ENCODE assay signal across 8 cellular contexts in the genomic region with DNA sequence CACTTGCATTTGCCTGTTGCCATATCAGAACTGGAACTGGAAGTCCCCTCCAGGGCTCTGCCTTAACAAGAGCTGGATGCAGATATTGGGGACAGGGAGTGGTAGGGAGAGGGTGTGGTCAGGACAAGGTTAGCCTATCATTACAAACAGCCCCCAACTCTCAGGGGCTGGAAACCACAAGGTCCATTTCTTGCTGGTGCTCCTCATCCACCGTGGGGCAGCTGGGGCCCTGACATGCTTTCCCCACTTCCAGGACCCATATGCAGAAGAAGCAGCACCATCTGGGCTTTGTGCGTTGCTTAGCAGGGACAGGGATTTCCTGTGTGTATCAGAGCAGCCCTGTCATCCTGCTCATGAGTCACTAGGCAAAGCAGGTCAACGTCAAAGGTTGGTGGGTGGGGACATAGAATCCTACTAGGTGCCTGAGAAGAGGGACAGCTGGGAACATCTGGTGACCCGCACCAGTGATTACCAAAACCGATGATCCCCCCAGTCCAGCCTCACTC. TPM values are rescaled to one million over a fixed set of nuclear protein-coding genes. Genes with fewer than 3 reads are reported as not detected.
DNase-seq lines count a peak whose midpoint lies in the region; TF ChIP-seq lines count a peak whose summit lies in the region.

No MANE protein-coding gene starts in this region.

- no peak overlapping the region for H2AFZ ChIP-seq in GM23248

- DNase-seq in GM12864 (ENCODE audit: low read depth) (peak; percentile 66), GM23248 (peak; percentile 74), Kasumi-1 (lab: John Stamatoyannopoulos, UW) (peak; percentile 48 to 80), activated T-cell treated with anti-CD3 and anti-CD28 coated beads for 24 hours (ENCODE audit: low read depth) (peak; percentile 41), lung microvascular endothelial cell (ENCODE audit: low read depth in 2 of 2) (peak; percentile 40 to 92), amniotic stem cell (lab: John Stamatoyannopoulos, UW) (no peak), G401 (ENCODE audit: low spot score) (no peak), GF-D8 (lab: John Stamatoyannopoulos, UW) (no peak)

- in situ Hi-C loops in GM23248 (cut with MboI) (no loop called here), G401 (cut with HindIII; ENCODE audit: low sequenced_read_pairs) (no loop called here)

- H3F3A ChIP-seq in GM23248 (ENCODE audit: insufficient read depth), result no peaks in the 10 kb centered on the region

- H3K4me1 ChIP-seq in GM23248 (ENCODE audit: insufficient read depth), result no peaks in the 10 kb centered on the region

- no peak for TF ChIP-seq CTCF in GM12864 (IDR thresholded peaks at IDR 0.05; ENCODE audit: low read depth, low read length, missing control alignments)

- H3K9me3 ChIP-seq in GM23248 (ENCODE audit: low read depth), result no peaks in the 10 kb centered on the region

- 44 to 48% methylated on average over 5 of the region's 5 CpGs for WGBS in GM23248 (ENCODE audit: low coverage in 1 of 2, low lambda C conversion rate in 2 of 2, missing lambda C conversion rate in 2 of 2), 2 experiments

- H3K4me3 ChIP-seq in GM12864 (ENCODE audit: low read depth, low read length), result no peak overlapping the region
- no peak overlapping the region for H3K4me3 ChIP-seq in GM23248

- H4K20me1 ChIP-seq in GM23248 (ENCODE audit: insufficient read depth), result no peaks in the 10 kb centered on the region

- H3K79me2 ChIP-seq in GM23248 (ENCODE audit: insufficient read depth), result no peaks in the 10 kb centered on the region

- H3K27me3 ChIP-seq in GM23248 (replicated peaks; ENCODE audit: insufficient read depth), result peaks cover 19% of the 10 kb centered on the region

- no peaks in the 10 kb centered on the region for H3K9me2 ChIP-seq in GM23248 (ENCODE audit: insufficient read depth)

- H3K4me2 ChIP-seq in GM23248 (ENCODE audit: unreplicated experiment), result no peak overlapping the region

- H3K9ac ChIP-seq in GM23248, result no peak overlapping the region

- no peak overlapping the region for H3K27ac ChIP-seq in GM23248

- no peaks in the 10 kb centered on the region for H3K36me3 ChIP-seq in GM23248 (ENCODE audit: low read depth)

RNA-seq across cellular contexts. Expression of gene RGS9, which starts 26.9 kb away (rescaled TPM):
- total RNA-seq in GM23248 (2014; rRNA removed; shearing (Covaris generic)), result 0.43 TPM in 1 of 2 replicates, not detected in the other
- 0.76 TPM in 1 of 2 replicates, not detected in the other for polyA plus RNA-seq in GM23248 (2016; fragmentation: Nextera tagmentation; extraction: Ambion mirVana)
- 0.60 and 0.65 TPM in 2 replicates for total RNA-seq in lung microvascular endothelial cell
- 15.4 and 22.8 TPM in 2 replicates for total RNA-seq in G401 (2014; rRNA removed; shearing (Covaris generic))

Comparison
In these comparisons a context has a peak if more than half of its experiments do, and no peak if none do; other contexts are left out.
1. DNase-seq: peak in GM12864 (single experiment), GM23248 (single experiment), Kasumi-1 (2 of 2), activated T-cell treated with anti-CD3 and anti-CD28 coated beads for 24 hours (single experiment) and lung microvascular endothelial cell (2 of 2); none in amniotic stem cell (single experiment), G401 (single experiment) and GF-D8 (single experiment).